In genomic region chr4:83536649-83537352, GRCh38 we compare ENCODE assay signal across 8 cellular contexts. TPM values are rescaled to one million over a fixed set of nuclear protein-coding genes. Genes with fewer than 3 reads are reported as not detected.
A peak's percentile ranks its signal among the peaks of the same experiment; 100 is the strongest.
DNase-seq lines count a peak whose midpoint lies in the region; ATAC-seq and TF ChIP-seq lines count a peak whose summit lies in the region.

No MANE protein-coding gene starts in this region.

- ATAC-seq in GM19324 (IDR thresholded peaks at IDR 0.05; ENCODE audit: low FRiP score, unreplicated experiment) (no peak), esophagus mucosa (no peak)

- H3K27ac ChIP-seq in SK-N-MC (no peak overlapping the region), prostate gland (peak overlapping the region; percentile 29 to 31)

- H3K4me1 ChIP-seq in prostate gland (replicated peaks), result no peaks in the 10 kb centered on the region

- TF ChIP-seq CTCF in GM12864 (IDR thresholded peaks at IDR 0.05; ENCODE audit: low read depth, low read length, missing control alignments) (no peak), fibroblast of the aortic adventitia (IDR thresholded peaks at IDR 0.05; ENCODE audit: insufficient read depth, low read length) (no peak), prostate gland (IDR thresholded peaks at IDR 0.05) (no peak)

- H3K9me3 ChIP-seq in SK-N-MC (ENCODE audit: low read depth, low read length) (no peaks in the 10 kb centered on the region), prostate gland (no peaks in the 10 kb centered on the region)

- H3K4me3 ChIP-seq in GM12864 (ENCODE audit: low read depth, low read length), result peak overlapping the region; percentile 72
- H3K4me3 ChIP-seq in SK-N-MC, result peak overlapping the region; percentile 85
- peak overlapping the region; percentile 87 for H3K4me3 ChIP-seq in fibroblast of the aortic adventitia (ENCODE audit: low read depth, low read length)
- peak overlapping the region; percentile 37 to 50 for H3K4me3 ChIP-seq in prostate gland

- no peaks in the 10 kb centered on the region for H3K27me3 ChIP-seq in prostate gland (replicated peaks; ENCODE audit: insufficient read depth)

- intact Hi-C loops in prostate gland (cut with DNase I), result no loop called here

- DNase-seq in GM12864 (ENCODE audit: low read depth) (no peak), SK-N-MC (ENCODE audit: low read depth, low spot score) (no peak), fibroblast of the aortic adventitia (ENCODE audit: low read depth) (peak; percentile 20), prostate gland (ENCODE audit: low spot score) (peak; percentile 4), SHP77 (lab: John Stamatoyannopoulos, UW) (no peak), NCI-H2196 (lab: John Stamatoyannopoulos, UW; ENCODE audit: unreplicated experiment) (no peak)

- 16% methylated on average over 23 of the region's 27 CpGs for WGBS in prostate gland

- no peak for TF ChIP-seq POLR2A in prostate gland (IDR thresholded peaks at IDR 0.05)

- peak overlapping the region; percentile 69 for H3K9ac ChIP-seq in SK-N-MC (ENCODE audit: insufficient read length)

- H3K36me3 ChIP-seq in SK-N-MC (ENCODE audit: insufficient read depth, low read length) (no peaks in the 10 kb centered on the region), prostate gland (no peaks in the 10 kb centered on the region)

RNA-seq across cellular contexts. Expression of gene GPAT3, which starts 0.9 kb away (rescaled TPM):
- total RNA-seq in fibroblast of the aortic adventitia (ENCODE audit: low replicate concordance) (10.7 and 15.2 TPM in 2 replicates), prostate gland (1 to 10 TPM; 1.2 to 3.7 TPM), esophagus mucosa (9.8 TPM)

RNA-seq across cellular contexts. Expression of gene ABRAXAS1, which starts 51.9 kb away (rescaled TPM):
- 14.8 and 27.3 TPM in 2 replicates for total RNA-seq in fibroblast of the aortic adventitia (ENCODE audit: low replicate concordance)
- 10 to 100 TPM; 11.6 to 13.1 TPM for total RNA-seq in prostate gland
- total RNA-seq in esophagus mucosa, result 5.9 TPM

Comparison
In these comparisons a context has a peak if more than half of its experiments do, and no peak if none do; other contexts are left out.
1. DNase-seq: peak in fibroblast of the aortic adventitia (single experiment) and prostate gland (single experiment); none in GM12864 (single experiment), SK-N-MC (single experiment), SHP77 (0 of 2) and NCI-H2196 (single experiment).
2. Peak in every context shown above with its lines, with median percentiles within 50 percentile points of each other: H3K4me3 ChIP-seq.